1 cellular context compared by ENCODE assay signal in the genomic region with DNA sequence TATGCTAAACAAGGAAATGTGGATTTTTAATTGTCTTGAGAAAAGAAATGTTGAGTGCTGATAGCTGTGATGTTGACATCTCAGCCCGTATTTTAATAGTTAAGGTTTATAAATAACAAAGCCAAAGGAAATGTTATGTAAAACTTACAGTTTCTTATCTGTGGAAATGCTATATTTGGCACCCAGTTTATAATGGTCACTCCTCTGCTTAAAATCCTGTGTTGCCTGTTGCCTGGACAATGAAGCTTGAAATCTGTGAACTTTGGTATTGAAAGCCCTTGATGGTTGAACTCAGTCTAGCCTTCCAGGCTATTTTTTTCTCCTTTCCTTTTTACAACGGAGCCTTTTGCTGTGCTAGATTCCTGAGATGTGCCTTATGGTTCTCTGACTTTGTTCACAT.
TF ChIP-seq lines count a peak whose summit lies in the region.

No MANE protein-coding gene starts in this region.

TF ChIP-seq in HepG2, 621 proteins besides CTCF, POLR2A, EP300 and RAD21 (continued from another document):
- TF ChIP-seq RNF219 (CRISPR knock-in tag; IDR thresholded peaks at IDR 0.05) = no peak
- TF ChIP-seq RFX1 (IDR thresholded peaks at IDR 0.05) = peak; percentile 57; the same call in 1 of the 2 replicates
